Comparison of ENCODE assay signal across 24 cellular contexts in genomic region chr17:71361691-71362450, GRCh38.
DNase-seq lines count a peak whose midpoint lies in the region; ATAC-seq and TF ChIP-seq lines count a peak whose summit lies in the region.
"Had no signal": no experiment of that assay in that cellular context is flagged by ENCODE, and none has a peak within 500 bp of the region (broad histone marks: within the 10 kb centered on the region; RNA-seq: fewer than 3 reads in every experiment).

No MANE protein-coding gene starts in this region.

- TF ChIP-seq RAD21 in SK-N-SH (IDR thresholded peaks at IDR 0.05; ENCODE audit: low read length), result no peak

- H3K4me3 ChIP-seq in SK-N-SH (ENCODE audit: low read depth in 2 of 2, low read length in 1 of 2) (no peak overlapping the region), smooth muscle cell (no peak overlapping the region), H7 (ENCODE audit: insufficient read depth, low read depth, low read length) (no peak overlapping the region)
- H3K4me3 ChIP-seq: gastrocnemius medialis, lung, thyroid gland had no signal

- DNase-seq in SK-N-SH (no peak), astrocyte of the hippocampus (ENCODE audit: low read depth, low spot score) (peak; percentile 42), hepatic stellate cell (ENCODE audit: low spot score) (peak; percentile 4), smooth muscle cell (lab: John Stamatoyannopoulos, UW; ENCODE audit: unreplicated experiment) (no peak), RKO (ENCODE audit: low spot score) (no peak), H7 (no peak), DMS53 (lab: John Stamatoyannopoulos, UW) (no peak)
- DNase-seq: activated B cell treated with CpG ODN at 0.5 μM for 24 hours; activated CD8-positive, alpha-beta T cell treated with anti-CD3 and anti-CD28 coated beads for 36 hours; activated naive CD4-positive, alpha-beta T cell; amniotic stem cell; DMS79 treated with DMSO at 0.1 percent for 48 hours; gastrocnemius medialis; NCI-H1694 treated with DMSO at 0.1 percent for 48 hours; NCI-H2227 treated with DMSO at 0.1 percent for 48 hours; NCI-H748 treated with DMSO at 0.1 percent for 48 hours; stimulated activated CD4-positive, alpha-beta T cell treated with anti-CD3 and anti-CD28 coated beads, Interleukin-4, amount 100 ng/mL, for 24 hours; stimulated activated naive CD8-positive, alpha-beta T cell treated with anti-CD3 and anti-CD28 coated beads, Interleukin-15, Interleukin-2, amounts not matched to agents 100 U/mL and 50 U/mL, for 24 hours; T1000; thyroid gland had no signal

- H3F3A ChIP-seq in SK-N-SH (replicated peaks; ENCODE audit: insufficient read depth) (no peaks in the 10 kb centered on the region), smooth muscle cell (ENCODE audit: low read depth) (no peaks in the 10 kb centered on the region)

- H3K27ac ChIP-seq in SK-N-SH (ENCODE audit: low read depth in 2 of 2, low read length in 1 of 2) (no peak overlapping the region), smooth muscle cell (ENCODE audit: low read depth) (peak overlapping the region; percentile 81)
- H3K27ac ChIP-seq: 22Rv1, epithelial cell of prostate, gastrocnemius medialis, thyroid gland had no signal

- H3K79me2 ChIP-seq in SK-N-SH (ENCODE audit: insufficient read depth) (no peaks in the 10 kb centered on the region), smooth muscle cell (ENCODE audit: low read depth) (no peaks in the 10 kb centered on the region)

- no peaks in the 10 kb centered on the region for H3K9me3 ChIP-seq in SK-N-SH
- H3K9me3 ChIP-seq in smooth muscle cell (replicated peaks; ENCODE audit: low read depth), result no peaks in the 10 kb centered on the region
- H3K9me3 ChIP-seq: gastrocnemius medialis, thyroid gland had no signal

- H3K9ac ChIP-seq in SK-N-SH (no peak overlapping the region), smooth muscle cell (ENCODE audit: low read depth) (peak overlapping the region; percentile 22)

- 69% methylated on average over 7 of the region's 7 CpGs for WGBS in SK-N-SH (ENCODE audit: low lambda C conversion rate)
- 19% methylated on average over 7 of the region's 7 CpGs for WGBS in smooth muscle cell (ENCODE audit: low lambda C conversion rate)

- TF ChIP-seq CTCF in SK-N-SH (IDR thresholded peaks at IDR 0.05), result no peak
- no peak for TF ChIP-seq CTCF in smooth muscle cell (IDR thresholded peaks at IDR 0.05; ENCODE audit: borderline replicate concordance, insufficient read depth, poor library complexity, severe bottlenecking)

- no peaks in the 10 kb centered on the region for H3K27me3 ChIP-seq in SK-N-SH (ENCODE audit: insufficient read depth)
- no peaks in the 10 kb centered on the region for H3K27me3 ChIP-seq in smooth muscle cell (ENCODE audit: low read depth)
- H3K27me3 ChIP-seq in H7 (ENCODE audit: control insufficient read depth, insufficient read depth, low read length), result no peaks in the 10 kb centered on the region
- H3K27me3 ChIP-seq: gastrocnemius medialis, thyroid gland had no signal

- CTCF ChIA-PET in SK-N-SH (lab: Yijun Ruan, JAX), result no interaction called here

- H3K4me1 ChIP-seq in SK-N-SH (ENCODE audit: control insufficient read depth in 1 of 2, insufficient read depth in 2 of 2, low read depth in 1 of 2, low read length in 1 of 2) (no peaks in the 10 kb centered on the region), smooth muscle cell (ENCODE audit: low read depth) (no peaks in the 10 kb centered on the region)
- H3K4me1 ChIP-seq: gastrocnemius medialis, thyroid gland had no signal

- H4K20me1 ChIP-seq in SK-N-SH (ENCODE audit: insufficient read depth) (no peaks in the 10 kb centered on the region), smooth muscle cell (ENCODE audit: low read depth) (no peaks in the 10 kb centered on the region)

- H3K36me3 ChIP-seq in SK-N-SH (replicated peaks in 1 of 2; ENCODE audit: control insufficient read depth in 1 of 2, insufficient read depth in 2 of 2, low read length in 1 of 2), result no peaks in the 10 kb centered on the region
- no peaks in the 10 kb centered on the region for H3K36me3 ChIP-seq in smooth muscle cell (ENCODE audit: low read depth)
- no peaks in the 10 kb centered on the region for H3K36me3 ChIP-seq in H7 (replicated peaks; ENCODE audit: control insufficient read depth, insufficient read depth, low read length)
- H3K36me3 ChIP-seq: gastrocnemius medialis, thyroid gland had no signal

- H2AFZ ChIP-seq in SK-N-SH (ENCODE audit: low read depth) (peak overlapping the region; percentile 17; the same call in 1 of the 2 replicates), smooth muscle cell (ENCODE audit: low read depth) (peak overlapping the region; percentile 12)

- H3K4me2 ChIP-seq in SK-N-SH, result no peak overlapping the region
- H3K4me2 ChIP-seq in smooth muscle cell, result peak overlapping the region; percentile 77

- ATAC-seq in SK-N-SH treated with all-trans-retinoic acid at 6 μM for 48 hours, result no peak
- ATAC-seq: activated CD8-positive, alpha-beta T cell treated with anti-CD3 and anti-CD28 coated beads for 36 hours; gastrocnemius medialis; stimulated activated naive CD8-positive, alpha-beta T cell treated with anti-CD3 and anti-CD28 coated beads, Interleukin-15, Interleukin-2, amounts not matched to agents 100 U/mL and 50 U/mL, for 24 hours had no signal

- POLR2A ChIA-PET in SK-N-SH (lab: Yijun Ruan, JAX), result interaction anchor here (0.6 kb wide), 1 partner anchor 1106 kb away, joined by 3 read pairs; no protein-coding TSS in a partner anchor

- TF ChIP-seq EP300 in SK-N-SH (IDR thresholded peaks at IDR 0.05; ENCODE audit: borderline replicate concordance in 1 of 2, low read depth in 1 of 2, low read length in 1 of 2), result no peak

- H3K9me2 ChIP-seq in SK-N-SH, result no peaks in the 10 kb centered on the region

TF ChIP-seq in SK-N-SH, 30 proteins besides CTCF, POLR2A, EP300 and RAD21:
- no peak for TF ChIP-seq FOXJ3 (CRISPR knock-in tag; IDR thresholded peaks at IDR 0.05)

TF ChIP-seq in SK-N-SH treated with all-trans-retinoic acid at 6 μM for 48 hours, 23 proteins besides CTCF, POLR2A, EP300 and RAD21:
- no peak for TF ChIP-seq POU6F1 (CRISPR knock-in tag; IDR thresholded peaks at IDR 0.05; ENCODE audit: borderline replicate concordance, low read depth)
- TF ChIP-seq ZC3H10 (CRISPR knock-in tag; IDR thresholded peaks at IDR 0.05), result no peak
- no peak for TF ChIP-seq ZFP3 (CRISPR knock-in tag; IDR thresholded peaks at IDR 0.05)
- no peak for TF ChIP-seq TCF4 (CRISPR knock-in tag; IDR thresholded peaks at IDR 0.05; ENCODE audit: borderline replicate concordance)
- no peak for TF ChIP-seq TOX (CRISPR knock-in tag; IDR thresholded peaks at IDR 0.05; ENCODE audit: borderline replicate concordance)

Comparison
In these comparisons a context has a peak if more than half of its experiments do, and no peak if none do; other contexts are left out.
1. DNase-seq: peak in astrocyte of the hippocampus (single experiment) and hepatic stellate cell (single experiment); none in SK-N-SH (single experiment), smooth muscle cell (single experiment), RKO (single experiment), H7 (single experiment) and DMS53 (single experiment).